8 cellular contexts compared by ENCODE assay signal in genomic region chr17:28384281-28385036, GRCh38.
A peak's percentile ranks its signal among the peaks of the same experiment; 100 is the strongest.
DNase-seq lines count a peak whose midpoint lies in the region.

No MANE protein-coding gene starts in this region.

- peak overlapping the region; percentile 5 for H3K9ac ChIP-seq in rectal smooth muscle tissue (ENCODE audit: low read length)

- H3K36me3 ChIP-seq in rectal smooth muscle tissue (ENCODE audit: control insufficient read depth, insufficient read depth, low read length): peaks cover 10% of the 10 kb centered on the region

- H3K27ac ChIP-seq in rectal smooth muscle tissue (ENCODE audit: low read depth, low read length): no peak overlapping the region

- DNase-seq in NCI-H2081 (lab: John Stamatoyannopoulos, UW) (peak; percentile 29 to 58), NCI-H2081 treated with DMSO at 0.1 percent for 48 hours (lab: John Stamatoyannopoulos, UW) (no peak), NCI-H1105 treated with DMSO at 0.1 percent for 48 hours (lab: John Stamatoyannopoulos, UW) (peak; percentile 67), germinal center (ENCODE audit: low spot score) (peak; percentile 33), inferior parietal cortex (ENCODE audit: extremely low spot score) (no peak), NCI-H524 (lab: John Stamatoyannopoulos, UW) (no peak)
- peak; percentile 36 for DNase-seq in activated CD8-positive, alpha-beta memory T cell treated with anti-CD3 and anti-CD28 coated beads, Interleukin-2, amount 50 U/mL, for 24 hours (ENCODE audit: extremely low read depth)

- no peaks in the 10 kb centered on the region for H3K27me3 ChIP-seq in rectal smooth muscle tissue (ENCODE audit: control insufficient read depth, insufficient read depth, low read length)

- H3K4me1 ChIP-seq in rectal smooth muscle tissue (ENCODE audit: control insufficient read depth, insufficient read depth, low read length): no peaks in the 10 kb centered on the region

- H3K4me3 ChIP-seq in rectal smooth muscle tissue (ENCODE audit: low read length): peak overlapping the region; percentile 67

Comparison
In these comparisons a context has a peak if more than half of its experiments do, and no peak if none do; other contexts are left out.
1. DNase-seq: peak in NCI-H2081 (2 of 2), NCI-H1105 treated with DMSO at 0.1 percent for 48 hours (single experiment), activated CD8-positive, alpha-beta memory T cell treated with anti-CD3 and anti-CD28 coated beads, Interleukin-2, amount 50 U/mL, for 24 hours (single experiment) and germinal center (single experiment); none in NCI-H2081 treated with DMSO at 0.1 percent for 48 hours (single experiment), inferior parietal cortex (single experiment) and NCI-H524 (0 of 2).